8 cellular contexts compared by ENCODE assay signal in genomic region chr6:32685603-32686002, GRCh38. TPM values are rescaled to one million over a fixed set of nuclear protein-coding genes. Genes with fewer than 3 reads are reported as not detected.
DNase-seq lines count a peak whose midpoint lies in the region; ATAC-seq, FAIRE-seq and TF ChIP-seq lines count a peak whose summit lies in the region.

No MANE protein-coding gene starts in this region.

- ATAC-seq in GM19468 (IDR thresholded peaks at IDR 0.05; ENCODE audit: extremely low read depth, unreplicated experiment) (peak; percentile 74), HG03520 (IDR thresholded peaks at IDR 0.05; ENCODE audit: unreplicated experiment) (peak; percentile 71), HG03039 (IDR thresholded peaks at IDR 0.05; ENCODE audit: unreplicated experiment) (no peak)

- DNase-seq in GDM1 (lab: John Stamatoyannopoulos, UW) (peak; percentile 47), bronchial epithelial cell (ENCODE audit: low read depth) (peak; percentile 39), NCI-H1436 (lab: John Stamatoyannopoulos, UW) (no peak), foreskin fibroblast (no peak), foreskin melanocyte (no peak)

- H3K4me3 ChIP-seq in bronchial epithelial cell (ENCODE audit: low read depth, low read length) (no peak overlapping the region), foreskin fibroblast (ENCODE audit: low read depth in 1 of 2, low read length in 2 of 2) (no peak overlapping the region)

- no peaks in the 10 kb centered on the region for H3K36me3 ChIP-seq in bronchial epithelial cell (ENCODE audit: control insufficient read depth, insufficient read depth, low read length)

- no peak for FAIRE-seq in bronchial epithelial cell (lab: Jason Lieb, UNC)

- no peak for TF ChIP-seq CTCF in bronchial epithelial cell (IDR thresholded peaks at IDR 0.05; ENCODE audit: insufficient read depth, low read length, severe bottlenecking)
- TF ChIP-seq CTCF in foreskin fibroblast (IDR thresholded peaks at IDR 0.05; ENCODE audit: low read depth, low read length), result no peak

- H3K27me3 ChIP-seq in bronchial epithelial cell (ENCODE audit: control insufficient read depth, insufficient read depth, low read length), result peaks cover 3% of the 10 kb centered on the region

RNA-seq across cellular contexts. Expression of gene HLA-DQB1, which starts 19.1 kb away (rescaled TPM):
- 1.4 TPM in 1 of 2 replicates, not detected in the other for total RNA-seq in bronchial epithelial cell

RNA-seq across cellular contexts. Expression of gene HLA-DQA1, which starts 48.4 kb away (rescaled TPM):
- total RNA-seq in bronchial epithelial cell, result not detected in 2 replicates

RNA-seq across cellular contexts. Expression of gene HLA-DQA2, which starts 55.6 kb away (rescaled TPM):
- total RNA-seq in bronchial epithelial cell, result not detected in 2 replicates

Comparison
In these comparisons a context has a peak if more than half of its experiments do, and no peak if none do; other contexts are left out.
1. DNase-seq: peak in GDM1 (single experiment) and bronchial epithelial cell (single experiment); none in NCI-H1436 (single experiment), foreskin fibroblast (0 of 2) and foreskin melanocyte (single experiment).